1 cellular context compared by ENCODE assay signal in the genomic region with DNA sequence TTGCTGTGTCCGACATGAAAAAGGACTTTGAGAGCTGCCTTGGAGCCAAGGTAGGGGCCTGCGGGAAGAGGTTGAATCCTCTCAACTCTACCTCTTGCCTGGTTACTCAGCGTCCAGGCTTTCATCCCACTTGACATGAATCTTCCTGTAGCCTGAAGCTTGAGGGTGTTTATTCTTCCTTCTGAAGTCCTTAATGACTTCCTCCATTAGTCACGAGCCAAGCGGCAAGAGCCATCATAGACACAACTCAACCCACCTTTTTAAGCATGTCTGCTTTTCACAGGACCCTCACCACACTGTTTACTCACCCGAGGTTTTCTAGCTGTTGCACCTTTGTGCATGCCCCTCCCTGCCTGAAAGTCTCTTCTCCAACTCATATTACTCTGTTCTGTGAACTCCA.
TF ChIP-seq lines count a peak whose summit lies in the region.

No MANE protein-coding gene starts in this region.

TF ChIP-seq in HepG2, 621 proteins besides CTCF, POLR2A, EP300 and RAD21 (continued from another document):
- TF ChIP-seq, protein P1, sequence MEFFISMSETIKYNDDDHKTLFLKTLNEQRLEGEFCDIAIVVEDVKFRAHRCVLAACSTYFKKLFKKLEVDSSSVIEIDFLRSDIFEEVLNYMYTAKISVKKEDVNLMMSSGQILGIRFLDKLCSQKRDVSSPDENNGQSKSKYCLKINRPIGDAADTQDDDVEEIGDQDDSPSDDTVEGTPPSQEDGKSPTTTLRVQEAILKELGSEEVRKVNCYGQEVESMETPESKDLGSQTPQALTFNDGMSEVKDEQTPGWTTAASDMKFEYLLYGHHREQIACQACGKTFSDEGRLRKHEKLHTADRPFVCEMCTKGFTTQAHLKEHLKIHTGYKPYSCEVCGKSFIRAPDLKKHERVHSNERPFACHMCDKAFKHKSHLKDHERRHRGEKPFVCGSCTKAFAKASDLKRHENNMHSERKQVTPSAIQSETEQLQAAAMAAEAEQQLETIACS (CRISPR knock-in tag; IDR thresholded peaks at IDR 0.05), result no peak
- TF ChIP-seq ZNF75D (CRISPR knock-in tag; IDR thresholded peaks at IDR 0.05; ENCODE audit: borderline replicate concordance) (no peak), ZSCAN31 (CRISPR knock-in tag; IDR thresholded peaks at IDR 0.05; ENCODE audit: low read depth) (no peak), RXRA (CRISPR knock-in tag; IDR thresholded peaks at IDR 0.05) (no peak), ZNF761 (CRISPR knock-in tag; conservative IDR thresholded peaks at IDR 0.05) (no peak), PRDM10 (CRISPR knock-in tag; IDR thresholded peaks at IDR 0.05; ENCODE audit: low read depth) (no peak), PLSCR1 (CRISPR knock-in tag; IDR thresholded peaks at IDR 0.05; ENCODE audit: borderline replicate concordance) (no peak), SRY (CRISPR knock-in tag; IDR thresholded peaks at IDR 0.05) (no peak), MIER3 (CRISPR knock-in tag; IDR thresholded peaks at IDR 0.05; ENCODE audit: borderline replicate concordance) (no peak)
- TF ChIP-seq, protein P2, sequence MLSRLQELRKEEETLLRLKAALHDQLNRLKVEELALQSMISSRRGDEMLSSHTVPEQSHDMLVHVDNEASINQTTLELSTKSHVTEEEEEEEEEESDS (CRISPR knock-in tag; IDR thresholded peaks at IDR 0.05; ENCODE audit: borderline replicate concordance), result no peak
- TF ChIP-seq, protein P3, sequence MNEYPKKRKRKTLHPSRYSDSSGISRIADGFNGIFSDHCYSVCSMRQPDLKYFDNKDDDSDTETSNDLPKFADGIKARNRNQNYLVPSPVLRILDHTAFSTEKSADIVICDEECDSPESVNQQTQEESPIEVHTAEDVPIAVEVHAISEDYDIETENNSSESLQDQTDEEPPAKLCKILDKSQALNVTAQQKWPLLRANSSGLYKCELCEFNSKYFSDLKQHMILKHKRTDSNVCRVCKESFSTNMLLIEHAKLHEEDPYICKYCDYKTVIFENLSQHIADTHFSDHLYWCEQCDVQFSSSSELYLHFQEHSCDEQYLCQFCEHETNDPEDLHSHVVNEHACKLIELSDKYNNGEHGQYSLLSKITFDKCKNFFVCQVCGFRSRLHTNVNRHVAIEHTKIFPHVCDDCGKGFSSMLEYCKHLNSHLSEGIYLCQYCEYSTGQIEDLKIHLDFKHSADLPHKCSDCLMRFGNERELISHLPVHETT (CRISPR knock-in tag; conservative IDR thresholded peaks at IDR 0.05), result no peak
